17 cellular contexts compared by ENCODE assay signal in genomic region chr12:100995771-100996170, GRCh38.
DNase-seq lines count a peak whose midpoint lies in the region; ATAC-seq and TF ChIP-seq lines count a peak whose summit lies in the region.
"Had no signal": no experiment of that assay in that cellular context is flagged by ENCODE, and none has a peak within 500 bp of the region (broad histone marks: within the 10 kb centered on the region; RNA-seq: fewer than 3 reads in every experiment).

No MANE protein-coding gene starts in this region.

- CTCF ChIA-PET in CD8-positive, alpha-beta T cell (lab: Charles Lee) = no interaction called here

- no peaks in the 10 kb centered on the region for H3K4me1 ChIP-seq in CD8-positive, alpha-beta T cell (ENCODE audit: insufficient read depth, low read length)
- H3K4me1 ChIP-seq: right atrium auricular region had no signal

- DNase-seq in GM06990 (ENCODE audit: extremely low read depth, insufficient read length) (peak; percentile 35), cerebellar cortex (ENCODE audit: low spot score) (no peak), D341Med (ENCODE audit: low spot score) (no peak)
- no peak for DNase-seq in CD8-positive, alpha-beta T cell
- DNase-seq in stimulated activated CD4-positive, alpha-beta T cell treated with anti-CD3 and anti-CD28 coated beads, Interleukin-2, amount 100 ng/mL, for 24 hours = no peak
- DNase-seq: ACHN, midbrain, NCI-H2171 had no signal

- H3K27me3 ChIP-seq in GM06990 (replicated peaks; ENCODE audit: control insufficient read depth, insufficient read depth, low read length) = peaks cover 1% of the 10 kb centered on the region
- H3K27me3 ChIP-seq in CD8-positive, alpha-beta T cell (ENCODE audit: insufficient read depth, low read length) = no peaks in the 10 kb centered on the region
- H3K27me3 ChIP-seq: cardiac muscle cell, right atrium auricular region had no signal

- H3K4me1 Mint-ChIP-seq in CD8-positive, alpha-beta T cell (ENCODE audit: low read depth) = no peaks in the 10 kb centered on the region

- no peaks in the 10 kb centered on the region for H3K9me3 ChIP-seq in CD8-positive, alpha-beta T cell (ENCODE audit: low read length)
- H3K9me3 ChIP-seq: HAP-1, right atrium auricular region had no signal

- H3K27ac ChIP-seq in CD8-positive, alpha-beta T cell (ENCODE audit: low read depth, low read length) = no peak overlapping the region
- H3K27ac ChIP-seq: cardiac muscle cell, epithelial cell of prostate, right atrium auricular region had no signal

- intact Hi-C loops in CD8-positive, alpha-beta T cell (cut with DNase I, micrococcal nuclease) = no loop called here

- no peaks in the 10 kb centered on the region for H3K27me3 Mint-ChIP-seq in CD8-positive, alpha-beta T cell (ENCODE audit: low read depth)

- H3K4me3 ChIP-seq in GM06990 (replicated peaks; ENCODE audit: low read depth, low read length) = no peak overlapping the region
- no peak overlapping the region for H3K4me3 ChIP-seq in CD8-positive, alpha-beta T cell (ENCODE audit: low read depth, low read length)
- H3K4me3 ChIP-seq: cardiac muscle cell, HAP-1, K562, right atrium auricular region had no signal

- H3K36me3 Mint-ChIP-seq in CD8-positive, alpha-beta T cell = no peaks in the 10 kb centered on the region
- H3K36me3 Mint-ChIP-seq: WTC11 had no signal

- ATAC-seq in GM19328 (IDR thresholded peaks at IDR 0.05; ENCODE audit: unreplicated experiment) (peak; percentile 65), HG02610 (IDR thresholded peaks at IDR 0.05; ENCODE audit: unreplicated experiment) (peak; percentile 62), HG03460 (IDR thresholded peaks at IDR 0.05; ENCODE audit: unreplicated experiment) (peak; percentile 83)
- no peak for ATAC-seq in CD8-positive, alpha-beta T cell
- ATAC-seq: K562 had no signal

- no peak overlapping the region for H3K27ac Mint-ChIP-seq in CD8-positive, alpha-beta T cell
- H3K27ac Mint-ChIP-seq: WTC11 had no signal

- no peak overlapping the region for H3K4me3 Mint-ChIP-seq in CD8-positive, alpha-beta T cell
- H3K4me3 Mint-ChIP-seq: WTC11 had no signal

- peaks cover 2% of the 10 kb centered on the region for H3K9me3 Mint-ChIP-seq in CD8-positive, alpha-beta T cell
- H3K9me3 Mint-ChIP-seq: WTC11 had no signal

- POLR2A ChIA-PET in CD8-positive, alpha-beta T cell (lab: Charles Lee) = no interaction called here

- TF ChIP-seq CTCF in GM06990 (IDR thresholded peaks at IDR 0.05; ENCODE audit: insufficient read depth, low read length, poor library complexity, severe bottlenecking) = no peak
- TF ChIP-seq CTCF in CD8-positive, alpha-beta T cell (IDR thresholded peaks at IDR 0.05) = no peak

- H3K36me3 ChIP-seq in GM06990 (ENCODE audit: control insufficient read depth, insufficient read depth, low read length) = no peaks in the 10 kb centered on the region
- H3K36me3 ChIP-seq in CD8-positive, alpha-beta T cell (ENCODE audit: insufficient read depth, low read length) = no peaks in the 10 kb centered on the region
- H3K36me3 ChIP-seq: cardiac muscle cell, HAP-1, right atrium auricular region had no signal
